In genomic region chr11:11494348-11494747, GRCh38 we compare ENCODE assay signal across 28 cellular contexts.
"Had no signal": no experiment of that assay in that cellular context is flagged by ENCODE, and none has a peak within 500 bp of the region (broad histone marks: within the 10 kb centered on the region; RNA-seq: fewer than 3 reads in every experiment).

No MANE protein-coding gene starts in this region.

- H3K4me1 ChIP-seq: ascending aorta, breast epithelium, esophagus squamous epithelium had no signal

- H3K36me3 Mint-ChIP-seq: activated naive CD4-positive, alpha-beta T cell treated with anti-CD3 and anti-CD28 coated beads, Interleukin-2, amount 10 ng/mL, durations not matched to agents 7 days and 5 days; activated naive CD4-positive, alpha-beta T cell treated with anti-CD3 and anti-CD28 coated beads, Interleukin-2, amount 50 U/mL, for 72 hours; activated naive CD8-positive, alpha-beta T cell treated with anti-CD3 and anti-CD28 coated beads, Interleukin-2, amount 10 ng/mL, durations not matched to agents 7 days and 5 days; brain; WTC11 had no signal

- H3K27ac ChIP-seq: ascending aorta, breast epithelium, epithelial cell of prostate, esophagus squamous epithelium, gastroesophageal sphincter, heart right ventricle, VCaP had no signal

- H3K27me3 Mint-ChIP-seq: activated CD4-positive, alpha-beta T cell treated with anti-CD3 and anti-CD28 coated beads, Interleukin-2, amount 10 ng/mL, durations not matched to agents 7 days and 5 days had no signal

- H3K27me3 ChIP-seq: ascending aorta, breast epithelium, esophagus squamous epithelium, gastroesophageal sphincter, heart right ventricle had no signal

- H3K4me3 ChIP-seq: ascending aorta, breast epithelium, esophagus squamous epithelium, gastroesophageal sphincter, heart right ventricle had no signal

- H3K9me3 ChIP-seq: ascending aorta, breast epithelium, esophagus squamous epithelium, gastroesophageal sphincter, heart right ventricle had no signal

- H3K27ac Mint-ChIP-seq: activated CD4-positive, alpha-beta memory T cell treated with anti-CD3 and anti-CD28 coated beads, Interleukin-2, amount 10 ng/mL, durations not matched to agents 7 days and 5 days; activated CD4-positive, alpha-beta T cell treated with anti-CD3 and anti-CD28 coated beads, Interleukin-2, amount 10 ng/mL, durations not matched to agents 7 days and 5 days; activated naive CD4-positive, alpha-beta T cell treated with anti-CD3 and anti-CD28 coated beads, Interleukin-2, amount 10 ng/mL, durations not matched to agents 7 days and 5 days; activated naive CD4-positive, alpha-beta T cell treated with anti-CD3 and anti-CD28 coated beads, Interleukin-2, amount 50 U/mL, for 72 hours; activated naive CD8-positive, alpha-beta T cell treated with anti-CD3 and anti-CD28 coated beads, Interleukin-2, amount 10 ng/mL, durations not matched to agents 7 days and 5 days; activated T-cell treated with anti-CD3 and anti-CD28 coated beads, Interleukin-2, amount 50 U/mL, for 24 hours; activated T-cell treated with anti-CD3 and anti-CD28 coated beads, Interleukin-2, amount 50 U/mL, for 72 hours; WTC11 had no signal

- H3K4me3 Mint-ChIP-seq: activated CD4-positive, alpha-beta memory T cell treated with anti-CD3 and anti-CD28 coated beads, Interleukin-2, amount 10 ng/mL, durations not matched to agents 7 days and 5 days; activated CD4-positive, alpha-beta T cell treated with anti-CD3 and anti-CD28 coated beads, Interleukin-2, amount 10 ng/mL, durations not matched to agents 7 days and 5 days; activated naive CD4-positive, alpha-beta T cell treated with anti-CD3 and anti-CD28 coated beads, Interleukin-2, amount 10 ng/mL, durations not matched to agents 7 days and 5 days; activated naive CD8-positive, alpha-beta T cell treated with anti-CD3 and anti-CD28 coated beads, Interleukin-2, amount 10 ng/mL, durations not matched to agents 7 days and 5 days; activated T-cell treated with anti-CD3 and anti-CD28 coated beads, Interleukin-2, amount 50 U/mL, for 24 hours; activated T-cell treated with anti-CD3 and anti-CD28 coated beads, Interleukin-2, amount 50 U/mL, for 72 hours; brain; WTC11 had no signal

- DNase-seq: activated CD4-positive, alpha-beta memory T cell treated with anti-CD3 and anti-CD28 coated beads, Interleukin-2, amount 10 ng/mL, durations not matched to agents 7 days and 5 days; activated CD4-positive, alpha-beta T cell treated with anti-CD3 and anti-CD28 coated beads for 1 hour; activated CD4-positive, alpha-beta T cell treated with anti-CD3 and anti-CD28 coated beads for 4 hours; activated CD4-positive, alpha-beta T cell treated with anti-CD3 and anti-CD28 coated beads, Interleukin-2, amount 10 ng/mL, durations not matched to agents 7 days and 5 days; activated CD4-positive, alpha-beta T cell treated with anti-CD3 and anti-CD28 coated beads, Interleukin-2, amount 50 U/mL, for 4 hours; activated CD8-positive, alpha-beta memory T cell treated with anti-CD3 and anti-CD28 coated beads, Interleukin-2, amount 50 U/mL, for 48 hours; activated gamma-delta T cell; activated naive CD4-positive, alpha-beta T cell; activated naive CD4-positive, alpha-beta T cell treated with anti-CD3 and anti-CD28 coated beads, Interleukin-2, amount 10 ng/mL, durations not matched to agents 7 days and 5 days; activated naive CD8-positive, alpha-beta T cell treated with anti-CD3 and anti-CD28 coated beads, Interleukin-2, amount 10 ng/mL, durations not matched to agents 7 days and 5 days; activated T-cell treated with anti-CD3 and anti-CD28 coated beads for 4 hours; activated T-cell treated with anti-CD3 and anti-CD28 coated beads, Interleukin-2, amount 50 U/mL, for 24 hours; activated T-cell treated with anti-CD3 and anti-CD28 coated beads, Interleukin-2, amount 50 U/mL, for 72 hours; caudate nucleus; cortex of kidney; effector CD8-positive, alpha-beta T cell; esophagus squamous epithelium; foreskin melanocyte; heart right ventricle; T-helper 2 cell had no signal

- ATAC-seq: activated naive CD4-positive, alpha-beta T cell treated with anti-CD3 and anti-CD28 coated beads, Interleukin-2, amount 50 U/mL, for 72 hours; activated T-cell treated with anti-CD3 and anti-CD28 coated beads, Interleukin-2, amount 50 U/mL, for 72 hours; gastroesophageal sphincter; heart right ventricle; WTC11 had no signal

- H3K9me3 Mint-ChIP-seq: activated CD4-positive, alpha-beta memory T cell treated with anti-CD3 and anti-CD28 coated beads, Interleukin-2, amount 10 ng/mL, durations not matched to agents 7 days and 5 days; activated CD4-positive, alpha-beta T cell treated with anti-CD3 and anti-CD28 coated beads, Interleukin-2, amount 10 ng/mL, durations not matched to agents 7 days and 5 days; activated naive CD4-positive, alpha-beta T cell treated with anti-CD3 and anti-CD28 coated beads, Interleukin-2, amount 10 ng/mL, durations not matched to agents 7 days and 5 days; activated naive CD4-positive, alpha-beta T cell treated with anti-CD3 and anti-CD28 coated beads, Interleukin-2, amount 50 U/mL, for 72 hours; activated naive CD8-positive, alpha-beta T cell treated with anti-CD3 and anti-CD28 coated beads, Interleukin-2, amount 10 ng/mL, durations not matched to agents 7 days and 5 days; activated T-cell treated with anti-CD3 and anti-CD28 coated beads, Interleukin-2, amount 50 U/mL, for 24 hours; activated T-cell treated with anti-CD3 and anti-CD28 coated beads, Interleukin-2, amount 50 U/mL, for 72 hours; WTC11 had no signal

- H3K36me3 ChIP-seq: ascending aorta, breast epithelium, esophagus squamous epithelium, gastroesophageal sphincter, heart right ventricle had no signal

- H3K4me1 Mint-ChIP-seq: activated CD4-positive, alpha-beta memory T cell treated with anti-CD3 and anti-CD28 coated beads, Interleukin-2, amount 10 ng/mL, durations not matched to agents 7 days and 5 days; activated CD4-positive, alpha-beta T cell treated with anti-CD3 and anti-CD28 coated beads, Interleukin-2, amount 10 ng/mL, durations not matched to agents 7 days and 5 days; activated naive CD4-positive, alpha-beta T cell treated with anti-CD3 and anti-CD28 coated beads, Interleukin-2, amount 10 ng/mL, durations not matched to agents 7 days and 5 days; WTC11 had no signal
